ENCODE assay signal across 15 cellular contexts in genomic region chr6:100343678-100344077, GRCh38.
A peak's percentile ranks its signal among the peaks of the same experiment; 100 is the strongest.
DNase-seq lines count a peak whose midpoint lies in the region; ATAC-seq and TF ChIP-seq lines count a peak whose summit lies in the region.
"Had no signal": no experiment of that assay in that cellular context is flagged by ENCODE, and none has a peak within 500 bp of the region (broad histone marks: within the 10 kb centered on the region; RNA-seq: fewer than 3 reads in every experiment).

No MANE protein-coding gene starts in this region.

- ATAC-seq in left ventricle myocardium superior (peak; percentile 47), upper lobe of right lung (peak; percentile 66)

- no peaks in the 10 kb centered on the region for H3K9me3 Mint-ChIP-seq in Calu3 (ENCODE audit: low read depth, unreplicated experiment)
- H3K9me3 Mint-ChIP-seq: activated T-helper 1 cell treated with anti-CD3 and anti-CD28 coated beads, Interleukin-12 subunit alpha, Interleukin-12 subunit beta, Interleukin-2, Interleukin-4 antibody, amounts not matched to agents 30 ng/mL and 10 ng/mL and 1 ng/mL, durations not matched to agents 14 hours and 24 hours and 36 hours had no signal

- peaks cover 50% of the 10 kb centered on the region for H3K4me1 Mint-ChIP-seq in Calu3 (ENCODE audit: low read depth, unreplicated experiment)

- CTCF ChIA-PET in Calu3 (lab: Charles Lee) = no interaction called here

- DNase-seq in left ventricle myocardium superior (no peak), right atrium auricular region (ENCODE audit: low spot score) (no peak), RPMI7951 (ENCODE audit: low read depth) (peak; percentile 78), fibroblast of the aortic adventitia (ENCODE audit: low read depth) (peak; percentile 37), upper lobe of right lung (no peak), NCI-H2107 (lab: John Stamatoyannopoulos, UW) (no peak), activated T-cell treated with anti-CD3 and anti-CD28 coated beads for 4 hours (no peak), Calu3 (no peak)
- DNase-seq: activated CD4-positive, alpha-beta T cell treated with anti-CD3 and anti-CD28 coated beads for 48 hours; anterior cingulate cortex; foreskin melanocyte; NCI-H1092; NCI-H2227 treated with DMSO at 0.1 percent for 48 hours; stimulated activated CD4-positive, alpha-beta T cell treated with anti-CD3 and anti-CD28 coated beads, Interleukin-2, amount 100 ng/mL, for 48 hours had no signal

- no peak overlapping the region for H3K27ac Mint-ChIP-seq in Calu3 (ENCODE audit: unreplicated experiment)
- H3K27ac Mint-ChIP-seq: activated T-helper 1 cell treated with anti-CD3 and anti-CD28 coated beads, Interleukin-12 subunit alpha, Interleukin-12 subunit beta, Interleukin-2, Interleukin-4 antibody, amounts not matched to agents 30 ng/mL and 10 ng/mL and 1 ng/mL, durations not matched to agents 14 hours and 24 hours and 36 hours had no signal

- H3K9me3 ChIP-seq in right atrium auricular region = no peaks in the 10 kb centered on the region
- H3K9me3 ChIP-seq in upper lobe of right lung = no peaks in the 10 kb centered on the region

- H3K27me3 Mint-ChIP-seq in Calu3 (ENCODE audit: unreplicated experiment) = no peaks in the 10 kb centered on the region

- BruUV-seq in Calu3 (replicated peaks; lab: Mats Ljungman, UMichigan) = no TSS peak

- no peaks in the 10 kb centered on the region for H3K36me3 Mint-ChIP-seq in Calu3 (ENCODE audit: insufficient read depth, unreplicated experiment)

- H3K27ac ChIP-seq in right atrium auricular region (no peak overlapping the region), upper lobe of right lung (no peak overlapping the region)

- H3K4me3 Mint-ChIP-seq in Calu3 (ENCODE audit: low read depth, unreplicated experiment) = no peak overlapping the region
- H3K4me3 Mint-ChIP-seq: activated T-helper 1 cell treated with anti-CD3 and anti-CD28 coated beads, Interleukin-12 subunit alpha, Interleukin-12 subunit beta, Interleukin-2, Interleukin-4 antibody, amounts not matched to agents 30 ng/mL and 10 ng/mL and 1 ng/mL, durations not matched to agents 14 hours and 24 hours and 36 hours had no signal

- H3K36me3 ChIP-seq in right atrium auricular region (no peaks in the 10 kb centered on the region), upper lobe of right lung (no peaks in the 10 kb centered on the region)

- no peaks in the 10 kb centered on the region for H3K27me3 ChIP-seq in right atrium auricular region
- H3K27me3 ChIP-seq in upper lobe of right lung = no peaks in the 10 kb centered on the region

- H3K4me3 ChIP-seq in right atrium auricular region (no peak overlapping the region), fibroblast of the aortic adventitia (ENCODE audit: low read depth, low read length) (no peak overlapping the region), upper lobe of right lung (no peak overlapping the region)

- intact Hi-C loops in left ventricle myocardium superior (cut with micrococcal nuclease) (no loop called here), upper lobe of right lung (cut with DNase I) (no loop called here), Calu3 (cut with micrococcal nuclease; ENCODE audit: unreplicated experiment) (loop anchor here (10.0 kb wide), 1 partner anchor 211 kb away; no protein-coding TSS in a partner anchor)

- H3K4me1 ChIP-seq in right atrium auricular region = no peaks in the 10 kb centered on the region
- H3K4me1 ChIP-seq in upper lobe of right lung = no peaks in the 10 kb centered on the region

- TF ChIP-seq CTCF in right atrium auricular region (IDR thresholded peaks at IDR 0.05) (no peak), fibroblast of the aortic adventitia (IDR thresholded peaks at IDR 0.05; ENCODE audit: insufficient read depth, low read length) (no peak), upper lobe of right lung (IDR thresholded peaks at IDR 0.05) (no peak), Calu3 (IDR thresholded peaks at IDR 0.05; ENCODE audit: unreplicated experiment) (no peak)

Comparison
In these comparisons a context has a peak if more than half of its experiments do, and no peak if none do; other contexts are left out.
1. DNase-seq: peak in RPMI7951 (single experiment) and fibroblast of the aortic adventitia (single experiment); none in left ventricle myocardium superior (single experiment), right atrium auricular region (single experiment), upper lobe of right lung (single experiment), NCI-H2107 (single experiment), activated T-cell treated with anti-CD3 and anti-CD28 coated beads for 4 hours (single experiment) and Calu3 (single experiment).